8 cellular contexts compared by ENCODE assay signal in genomic region chr16:50548659-50549560, GRCh38. TPM values are rescaled to one million over a fixed set of nuclear protein-coding genes. Genes with fewer than 3 reads are reported as not detected.
A peak's percentile ranks its signal among the peaks of the same experiment; 100 is the strongest.
DNase-seq lines count a peak whose midpoint lies in the region; ATAC-seq and TF ChIP-seq lines count a peak whose summit lies in the region.

No MANE protein-coding gene starts in this region.

- no peaks in the 10 kb centered on the region for H3K9me3 ChIP-seq in HAP-1
- no peaks in the 10 kb centered on the region for H3K9me3 ChIP-seq in thymus (ENCODE audit: control insufficient read depth)

- H3K9me3 Mint-ChIP-seq in brain = peaks cover 0 to 11% (median 7%) of the 10 kb centered on the region in 5 experiments
- peaks cover 2% of the 10 kb centered on the region for H3K9me3 Mint-ChIP-seq in memory B cell

- peak overlapping the region; percentile 65 to 89 (median 85) for H3K4me3 Mint-ChIP-seq in brain
- H3K4me3 Mint-ChIP-seq in memory B cell = peak overlapping the region; percentile 88

- no peak for TF ChIP-seq CTCF in brain (conservative IDR thresholded peaks at IDR 0.05)

- H3K27me3 Mint-ChIP-seq in brain = peaks cover 47% of the 10 kb centered on the region
- H3K27me3 Mint-ChIP-seq in memory B cell = peaks cover 5% of the 10 kb centered on the region

- peaks cover 9% of the 10 kb centered on the region for H3K27me3 ChIP-seq in HAP-1 (ENCODE audit: low read depth)
- peaks cover 47% of the 10 kb centered on the region for H3K27me3 ChIP-seq in thymus (ENCODE audit: control insufficient read depth, insufficient read depth)

- H3K36me3 Mint-ChIP-seq in brain = peaks cover 25% of the 10 kb centered on the region
- peaks cover 3% of the 10 kb centered on the region for H3K36me3 Mint-ChIP-seq in memory B cell

- ATAC-seq in GM18498 (IDR thresholded peaks at IDR 0.05; ENCODE audit: unreplicated experiment) (peak; percentile 61), memory B cell (ENCODE audit: low read depth) (peak; percentile 46)

- in situ Hi-C loops in HAP-1 (cut with MboI; ENCODE audit: low sequenced_read_pairs) = no loop called here

- no peak overlapping the region for H3K27ac ChIP-seq in thymus (ENCODE audit: low read depth)

- peak overlapping the region in 2 of 5 experiments; percentile 26 to 43 for H3K27ac Mint-ChIP-seq in brain
- no peak overlapping the region for H3K27ac Mint-ChIP-seq in memory B cell

- H3K4me1 ChIP-seq in HAP-1 (no peaks in the 10 kb centered on the region; the same call in 1 of the 2 replicates), thymus (ENCODE audit: control insufficient read depth, insufficient read depth, low read length) (peaks cover 3% of the 10 kb centered on the region)

- 22% methylated on average over 75 of the region's 80 CpGs for WGBS in thymus

- H3K36me3 ChIP-seq in HAP-1 (replicated peaks) (no peaks in the 10 kb centered on the region), thymus (ENCODE audit: control insufficient read depth, insufficient read depth) (no peaks in the 10 kb centered on the region)

- DNase-seq in HAP-1 (ENCODE audit: low spot score in 2 of 2) (peak in 1 of 2 experiments; percentile 35), NCI-H510A treated with DMSO at 0.1 percent for 48 hours (lab: John Stamatoyannopoulos, UW) (peak; percentile 55), memory B cell (ENCODE audit: low spot score in 2 of 2) (peak; percentile 19 to 29), GDM1 (lab: John Stamatoyannopoulos, UW) (no peak), SK-N-DZ (ENCODE audit: low spot score) (no peak)

- H3K4me3 ChIP-seq in HAP-1 (peak overlapping the region; percentile 49), thymus (ENCODE audit: low read length) (peak overlapping the region; percentile 68)

- H3K4me1 Mint-ChIP-seq in brain (peaks cover 31% of the 10 kb centered on the region), memory B cell (peaks cover 4% of the 10 kb centered on the region)

RNA-seq across cellular contexts. Expression of gene NKD1, which starts 0.7 kb away (rescaled TPM):
- polyA plus RNA-seq in brain (ENCODE audit: insufficient read depth, low read depth, low replicate concordance) = 3.0 TPM
- 0.98 TPM for polyA plus RNA-seq in thymus
- polyA plus RNA-seq in SK-N-DZ (2014; cell fraction: cytosol; rRNA removed) = 1.7 and 1.9 TPM in 2 replicates
- polyA plus RNA-seq in SK-N-DZ (2014; cell fraction: nucleus; rRNA removed) = 4.0 and 5.3 TPM in 2 replicates

Comparison
In these comparisons a context has a peak if more than half of its experiments do, and no peak if none do; other contexts are left out.
1. DNase-seq: peak in NCI-H510A treated with DMSO at 0.1 percent for 48 hours (single experiment) and memory B cell (2 of 2); none in GDM1 (single experiment) and SK-N-DZ (single experiment).